Comparison of ENCODE assay signal across 8 cellular contexts in the genomic region with DNA sequence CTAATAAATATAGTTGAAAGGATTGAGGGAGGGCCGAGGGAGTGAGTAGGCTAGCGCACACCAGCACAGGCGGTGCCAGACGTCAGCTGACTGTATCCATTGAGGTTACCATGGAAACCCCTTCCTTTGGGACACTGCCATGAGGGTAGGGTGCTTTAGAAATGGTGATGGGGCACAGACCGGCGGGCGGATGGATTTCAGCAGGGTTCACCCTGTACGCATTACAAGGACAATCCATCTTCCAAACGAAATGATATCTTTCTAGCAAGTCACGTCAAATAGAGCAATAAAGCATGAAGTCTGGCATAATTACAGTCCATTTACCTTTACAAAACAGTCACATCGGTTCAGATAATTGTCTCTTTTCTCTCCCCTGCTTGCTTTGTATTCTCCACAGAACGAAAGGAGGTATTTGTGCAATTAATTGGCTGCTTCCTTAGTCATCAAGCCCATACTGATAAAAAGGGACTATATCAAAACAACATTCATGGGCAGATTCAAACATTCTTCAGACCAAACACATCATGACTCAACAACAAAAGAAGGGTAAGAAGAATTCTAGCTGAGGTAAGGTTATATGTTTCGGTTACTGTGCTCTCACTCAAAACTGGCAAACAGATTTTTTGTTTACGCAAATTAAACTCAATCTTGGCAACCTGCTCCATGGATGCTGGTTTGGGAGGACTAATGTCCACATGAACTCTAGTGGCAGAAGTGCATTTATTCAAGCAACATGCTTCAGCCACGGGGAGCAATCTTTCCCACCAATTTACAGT.
DNase-seq lines count a peak whose midpoint lies in the region; ATAC-seq lines count a peak whose summit lies in the region.

No MANE protein-coding gene starts in this region.

- intact Hi-C loops in head of caudate nucleus (cut with DNase I): loop anchor here (5.0 kb wide), 1 partner anchor 140 kb away; the partner anchor contains the start of gene CDK5R1

- ATAC-seq in HG03025 (IDR thresholded peaks at IDR 0.05; ENCODE audit: low FRiP score, unreplicated experiment) (no peak), HG03565 (IDR thresholded peaks at IDR 0.05; ENCODE audit: unreplicated experiment) (no peak)

- DNase-seq in NCI-H1092 (lab: John Stamatoyannopoulos, UW): peak; percentile 97
- DNase-seq in NCI-H82 treated with DMSO at 0.1 percent for 48 hours (lab: John Stamatoyannopoulos, UW; ENCODE audit: unreplicated experiment): peak; percentile 44
- peak; percentile 58 to 92 (median 80) for DNase-seq in head of caudate nucleus
- peak; percentile 73 for DNase-seq in retina
- DNase-seq in activated effector memory CD4-positive, alpha-beta T cell treated with Interleukin-2 at 50 U/mL for 16 hours: no peak
- no peak for DNase-seq in NOMO-1 treated with DMSO at 0.1 percent for 48 hours (lab: John Stamatoyannopoulos, UW; ENCODE audit: unreplicated experiment)

Comparison
In these comparisons a context has a peak if more than half of its experiments do, and no peak if none do; other contexts are left out.
1. DNase-seq: peak in NCI-H1092 (single experiment), NCI-H82 treated with DMSO at 0.1 percent for 48 hours (single experiment), head of caudate nucleus (42 of 42) and retina (single experiment); none in activated effector memory CD4-positive, alpha-beta T cell treated with Interleukin-2 at 50 U/mL for 16 hours (single experiment) and NOMO-1 treated with DMSO at 0.1 percent for 48 hours (single experiment).